8 cellular contexts compared by ENCODE assay signal in the genomic region with DNA sequence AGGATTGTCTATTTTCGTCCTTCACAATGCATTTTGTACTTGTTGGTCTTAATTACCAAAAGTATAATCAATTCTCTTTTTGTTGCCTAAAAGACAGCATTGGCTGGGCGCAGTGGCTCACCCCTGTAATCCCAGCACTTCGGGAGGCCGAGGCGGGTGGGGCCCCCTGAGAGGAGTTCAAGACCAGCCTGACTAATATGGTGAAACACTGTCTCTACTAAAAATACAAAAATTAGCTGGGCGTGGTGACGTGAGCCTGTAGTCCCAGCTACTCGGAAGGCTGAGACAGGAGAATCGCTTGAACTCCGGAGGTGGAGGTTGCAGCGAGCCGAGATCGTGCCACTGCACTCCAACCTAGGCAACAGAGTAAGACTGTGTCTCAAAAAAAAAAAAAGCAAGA. TPM values are rescaled to one million over a fixed set of nuclear protein-coding genes. Genes with fewer than 3 reads are reported as not detected.
A peak's percentile ranks its signal among the peaks of the same experiment; 100 is the strongest.
DNase-seq lines count a peak whose midpoint lies in the region; ATAC-seq, FAIRE-seq and TF ChIP-seq lines count a peak whose summit lies in the region.
"Not testable (repeated sequence)": the region's sequence is repeated elsewhere in the genome, so short reads cannot be mapped to it uniquely, and the experiment has no call there.

No MANE protein-coding gene starts in this region.

- peak overlapping the region; percentile 82 for H3K4me3 ChIP-seq in BLaER1
- H3K4me3 ChIP-seq in PC-3 (ENCODE audit: low read length) = peak overlapping the region; percentile 69; the same call in 1 of the 2 replicates
- not testable (repeated sequence) for H3K4me3 ChIP-seq in astrocyte (ENCODE audit: insufficient read depth, low read depth, low read length); esophagus muscularis mucosa; thoracic aorta

- peaks cover 28% of the 10 kb centered on the region for H3K79me2 ChIP-seq in PC-3 (ENCODE audit: low read length)
- H3K79me2 ChIP-seq in astrocyte (ENCODE audit: insufficient read depth, low read length) = peaks cover 13% of the 10 kb centered on the region

- not testable (repeated sequence) for BruUV-seq in PC-3 (replicated peaks; lab: Mats Ljungman, UMichigan)

- not testable (repeated sequence) for H3K27me3 Mint-ChIP-seq in activated CD8-positive, alpha-beta T cell treated with anti-CD3 and anti-CD28 coated beads, Interleukin-2, amount 10 ng/mL, durations not matched to agents 7 days and 5 days (ENCODE audit: low read depth); astrocyte (ENCODE audit: low read depth, unreplicated experiment); natural killer cell treated with Interleukin-12 subunit alpha and Interleukin-12 subunit beta and Interleukin-15 and Interleukin-18, amount 100 ng/mL, for 72 hours

- 92% methylated on average over 13 of the region's 13 CpGs for whole genome bisulfite sequencing in esophagus muscularis mucosa

- H3K9me3 ChIP-seq in BLaER1; PC-3 (ENCODE audit: low read length); astrocyte (ENCODE audit: insufficient read depth, low read depth, low read length); esophagus muscularis mucosa; thoracic aorta: not testable (repeated sequence)

- H3K4me3 Mint-ChIP-seq in activated CD8-positive, alpha-beta T cell treated with anti-CD3 and anti-CD28 coated beads, Interleukin-2, amount 10 ng/mL, durations not matched to agents 7 days and 5 days = peak overlapping the region; percentile 91
- peak overlapping the region; percentile 86 for H3K4me3 Mint-ChIP-seq in astrocyte (ENCODE audit: unreplicated experiment)
- peak overlapping the region; percentile 96 for H3K4me3 Mint-ChIP-seq in natural killer cell treated with Interleukin-12 subunit alpha and Interleukin-12 subunit beta and Interleukin-15 and Interleukin-18, amount 100 ng/mL, for 72 hours

- not testable (repeated sequence) for TF ChIP-seq EP300 in esophagus muscularis mucosa (IDR thresholded peaks at IDR 0.05)

- not testable (repeated sequence) for H3K9me2 ChIP-seq in PC-3 (replicated peaks; ENCODE audit: low read length)

- H4K20me1 ChIP-seq in BLaER1 = peaks cover 29% of the 10 kb centered on the region
- not testable (repeated sequence) for H4K20me1 ChIP-seq in PC-3 (ENCODE audit: low read length); astrocyte (ENCODE audit: insufficient read depth, low read length)

- not testable (repeated sequence) for H3K9ac ChIP-seq in BLaER1; PC-3 (ENCODE audit: low read length); astrocyte (ENCODE audit: low read length)

- ATAC-seq in GM18505 (IDR thresholded peaks at IDR 0.05; ENCODE audit: unreplicated experiment); PC-3; activated CD8-positive, alpha-beta T cell treated with anti-CD3 and anti-CD28 coated beads, Interleukin-2, amount 10 ng/mL, durations not matched to agents 7 days and 5 days; natural killer cell treated with Interleukin-12 subunit alpha and Interleukin-12 subunit beta and Interleukin-15 and Interleukin-18, amount 100 ng/mL, for 72 hours; thoracic aorta (ENCODE audit: insufficient number of reproducible peaks, low FRiP score, low read depth): not testable (repeated sequence)

- not testable (repeated sequence) for H3F3A ChIP-seq in PC-3 (ENCODE audit: low read length, unreplicated experiment)

- TF ChIP-seq CTCF in PC-3 (conservative IDR thresholded peaks at IDR 0.05; ENCODE audit: low read depth, low read length); astrocyte (IDR thresholded peaks at IDR 0.05; ENCODE audit: insufficient read depth, low read depth, low read length); esophagus muscularis mucosa (IDR thresholded peaks at IDR 0.05); thoracic aorta (IDR thresholded peaks at IDR 0.05): not testable (repeated sequence)

- H3K27ac ChIP-seq in BLaER1; PC-3 (ENCODE audit: low read length); astrocyte (ENCODE audit: low read depth, low read length): not testable (repeated sequence)
- H3K27ac ChIP-seq in esophagus muscularis mucosa (replicated peaks in 1 of 4) (peak overlapping the region; percentile 12 to 99 (median 98)), thoracic aorta (peak overlapping the region; percentile 52 to 99)

- peak; percentile 40 for TF ChIP-seq POLR2A in GM18505 (IDR thresholded peaks at IDR 0.05; ENCODE audit: borderline replicate concordance, extremely low read depth, insufficient read depth, insufficient read length)
- TF ChIP-seq POLR2A in esophagus muscularis mucosa (IDR thresholded peaks at IDR 0.05; ENCODE audit: low read depth) = not testable (repeated sequence)

- not testable (repeated sequence) for H3K27me3 ChIP-seq in BLaER1; PC-3 (ENCODE audit: low read length); astrocyte (ENCODE audit: insufficient read depth, low read length); esophagus muscularis mucosa; thoracic aorta (replicated peaks; ENCODE audit: insufficient read depth)

- peak overlapping the region; percentile 57; the same call in 1 of the 2 replicates for H2AFZ ChIP-seq in PC-3 (ENCODE audit: low read length)
- H2AFZ ChIP-seq in astrocyte (ENCODE audit: low read depth, low read length) = not testable (repeated sequence)

- CTCF ChIA-PET in PC-3 (lab: Charles Lee) = not testable (repeated sequence)
- CTCF ChIA-PET in activated CD8-positive, alpha-beta T cell treated with anti-CD3 and anti-CD28 coated beads, Interleukin-2, amount 10 ng/mL, durations not matched to agents 7 days and 5 days (lab: Charles Lee) = interaction anchor here (0.6 to 1.4 kb wide), 3 partner anchors 49 to 165 kb away, joined by 3 to 4 read pairs (median 4); no protein-coding TSS in a partner anchor

- not testable (repeated sequence) for DNase-seq in PC-3; activated CD8-positive, alpha-beta T cell treated with anti-CD3 and anti-CD28 coated beads, Interleukin-2, amount 10 ng/mL, durations not matched to agents 7 days and 5 days; astrocyte (ENCODE audit: low read depth); esophagus muscularis mucosa (ENCODE audit: extremely low spot score); natural killer cell treated with Interleukin-12 subunit alpha and Interleukin-12 subunit beta and Interleukin-15 and Interleukin-18, amount 100 ng/mL, for 72 hours (ENCODE audit: low spot score); thoracic aorta (ENCODE audit: low spot score)

- POLR2A ChIA-PET in PC-3 (lab: Charles Lee; ENCODE audit: unreplicated experiment); activated CD8-positive, alpha-beta T cell treated with anti-CD3 and anti-CD28 coated beads, Interleukin-2, amount 10 ng/mL, durations not matched to agents 7 days and 5 days (lab: Charles Lee): not testable (repeated sequence)

- H3K36me3 ChIP-seq in BLaER1; PC-3 (ENCODE audit: low read depth, low read length); astrocyte (ENCODE audit: insufficient read depth, low read length); esophagus muscularis mucosa; thoracic aorta: not testable (repeated sequence)

- peaks cover 37% of the 10 kb centered on the region for H3K4me1 Mint-ChIP-seq in activated CD8-positive, alpha-beta T cell treated with anti-CD3 and anti-CD28 coated beads, Interleukin-2, amount 10 ng/mL, durations not matched to agents 7 days and 5 days (ENCODE audit: low read depth)
- H3K4me1 Mint-ChIP-seq in astrocyte (ENCODE audit: low read depth, unreplicated experiment) = not testable (repeated sequence)
- H3K4me1 Mint-ChIP-seq in natural killer cell treated with Interleukin-12 subunit alpha and Interleukin-12 subunit beta and Interleukin-15 and Interleukin-18, amount 100 ng/mL, for 72 hours (ENCODE audit: low read depth in 2 of 2) = peaks cover 26 to 44% of the 10 kb centered on the region in 2 donors

- H3K36me3 Mint-ChIP-seq in activated CD8-positive, alpha-beta T cell treated with anti-CD3 and anti-CD28 coated beads, Interleukin-2, amount 10 ng/mL, durations not matched to agents 7 days and 5 days (ENCODE audit: low read depth); astrocyte (ENCODE audit: low read depth, unreplicated experiment); natural killer cell treated with Interleukin-12 subunit alpha and Interleukin-12 subunit beta and Interleukin-15 and Interleukin-18, amount 100 ng/mL, for 72 hours: not testable (repeated sequence)

- not testable (repeated sequence) for H3K27ac Mint-ChIP-seq in activated CD8-positive, alpha-beta T cell treated with anti-CD3 and anti-CD28 coated beads, Interleukin-2, amount 10 ng/mL, durations not matched to agents 7 days and 5 days; astrocyte (ENCODE audit: unreplicated experiment)
- peak overlapping the region; percentile 95 to 99 for H3K27ac Mint-ChIP-seq in natural killer cell treated with Interleukin-12 subunit alpha and Interleukin-12 subunit beta and Interleukin-15 and Interleukin-18, amount 100 ng/mL, for 72 hours

- intact Hi-C loops in PC-3 (cut with micrococcal nuclease); esophagus muscularis mucosa (cut with DNase I): not testable (repeated sequence)

- peaks cover 42% of the 10 kb centered on the region for H3K4me1 ChIP-seq in BLaER1
- peaks cover 34% of the 10 kb centered on the region for H3K4me1 ChIP-seq in PC-3 (ENCODE audit: insufficient read depth, low read length)
- peaks cover 30% of the 10 kb centered on the region for H3K4me1 ChIP-seq in astrocyte (ENCODE audit: insufficient read depth, low read length)
- H3K4me1 ChIP-seq in esophagus muscularis mucosa = peaks cover 21 to 46% (median 35%) of the 10 kb centered on the region in 4 donors
- H3K4me1 ChIP-seq in thoracic aorta (ENCODE audit: control insufficient read depth in 1 of 2, low read depth in 2 of 2) = peaks cover 17 to 38% of the 10 kb centered on the region in 2 donors

- peak overlapping the region; percentile 92 for H3K4me2 ChIP-seq in BLaER1
- peak overlapping the region; percentile 85 for H3K4me2 ChIP-seq in PC-3 (ENCODE audit: low read length)
- H3K4me2 ChIP-seq in astrocyte (ENCODE audit: low read length) = peak overlapping the region; percentile 82

- not testable (repeated sequence) for FAIRE-seq in astrocyte (lab: Jason Lieb, UNC)

- not testable (repeated sequence) for H3K9me3 Mint-ChIP-seq in activated CD8-positive, alpha-beta T cell treated with anti-CD3 and anti-CD28 coated beads, Interleukin-2, amount 10 ng/mL, durations not matched to agents 7 days and 5 days (ENCODE audit: insufficient read depth); astrocyte (ENCODE audit: unreplicated experiment); natural killer cell treated with Interleukin-12 subunit alpha and Interleukin-12 subunit beta and Interleukin-15 and Interleukin-18, amount 100 ng/mL, for 72 hours

RNA-seq across cellular contexts. Expression of gene CFAP97, which starts 1.3 kb away (rescaled TPM):
- total RNA-seq in PC-3 (2014; rRNA removed) (10.5 and 12.4 TPM in 2 replicates), astrocyte (22.1 and 22.7 TPM in 2 replicates), esophagus muscularis mucosa (10 to 100 TPM; 30.2 to 36.8 (median 35.1) TPM), thoracic aorta (10 to 100 TPM; 40.8 to 62.2 TPM)
- 10 to 100 TPM; 29.1 to 30.0 TPM for total RNA-seq in activated CD8-positive, alpha-beta T cell treated with anti-CD3 and anti-CD28 coated beads, Interleukin-2, amount 10 ng/mL, durations not matched to agents 7 days and 5 days
- 10 to 100 TPM; 21.5 to 37.0 TPM for total RNA-seq in natural killer cell treated with Interleukin-12 subunit alpha and Interleukin-12 subunit beta and Interleukin-15 and Interleukin-18, amount 100 ng/mL, for 72 hours

RNA-seq across cellular contexts. Expression of gene SNX25, which starts 4.3 kb away (rescaled TPM):
- total RNA-seq in PC-3 (2014; rRNA removed) (8.4 and 9.2 TPM in 2 replicates), astrocyte (29.2 and 29.5 TPM in 2 replicates), esophagus muscularis mucosa (10 to 100 TPM; 19.9 to 23.8 (median 21.5) TPM), thoracic aorta (10 to 100 TPM; 31.3 to 38.0 TPM)
- total RNA-seq in activated CD8-positive, alpha-beta T cell treated with anti-CD3 and anti-CD28 coated beads, Interleukin-2, amount 10 ng/mL, durations not matched to agents 7 days and 5 days = 10 to 100 TPM; 16.6 to 16.7 TPM
- total RNA-seq in natural killer cell treated with Interleukin-12 subunit alpha and Interleukin-12 subunit beta and Interleukin-15 and Interleukin-18, amount 100 ng/mL, for 72 hours = 10 to 100 TPM; 20.6 to 30.6 TPM
